In the genomic region with DNA sequence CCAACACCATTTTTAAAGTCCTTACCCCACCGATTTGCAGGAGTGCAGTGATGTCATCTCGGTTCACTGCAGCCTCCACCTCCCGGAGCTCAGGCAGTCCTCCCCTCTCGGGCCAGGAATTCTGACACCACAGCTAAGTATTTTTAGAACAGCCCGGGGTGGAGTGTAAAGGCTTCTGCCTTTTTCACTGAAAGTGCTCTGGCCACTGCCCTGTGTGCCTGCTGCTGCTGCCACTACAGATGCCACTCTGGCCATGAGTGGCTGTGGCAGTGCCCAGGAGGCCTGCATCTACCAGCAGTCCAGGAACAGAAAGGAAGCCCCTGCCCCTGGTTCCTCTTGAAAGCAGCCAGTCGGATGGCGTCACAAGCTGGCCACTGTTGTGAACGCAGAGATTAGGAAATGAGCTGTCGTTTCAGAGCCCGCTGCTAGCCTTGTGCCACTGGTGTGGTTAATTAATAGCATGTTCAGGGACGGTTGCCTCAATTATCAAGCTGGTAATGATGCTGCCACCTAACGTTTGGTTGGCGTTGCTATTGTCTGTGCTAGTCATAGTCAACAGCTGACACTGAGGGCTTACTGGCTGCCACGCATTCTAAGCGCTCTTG, we compare ENCODE assay signal across 8 cellular contexts. TPM values are rescaled to one million over a fixed set of nuclear protein-coding genes. Genes with fewer than 3 reads are reported as not detected.
DNase-seq lines count a peak whose midpoint lies in the region; ATAC-seq and TF ChIP-seq lines count a peak whose summit lies in the region.

No MANE protein-coding gene starts in this region.

- no peak for TF ChIP-seq EP300 in stomach (IDR thresholded peaks at IDR 0.05)

- peak overlapping the region in 3 of 5 donors; percentile 4 to 69 (median 62) for H3K27ac ChIP-seq in stomach

- ATAC-seq in GM18909 (IDR thresholded peaks at IDR 0.05; ENCODE audit: poor library complexity, unreplicated experiment) (peak; percentile 82), GM21528 (IDR thresholded peaks at IDR 0.05; ENCODE audit: low FRiP score, unreplicated experiment) (no peak)

- H3K27me3 Mint-ChIP-seq in MCF 10A (ENCODE audit: insufficient read depth, unreplicated experiment) (no peaks in the 10 kb centered on the region), endothelial cell (ENCODE audit: unreplicated experiment) (peaks cover 6% of the 10 kb centered on the region)

- DNase-seq in Ammon's horn (ENCODE audit: low spot score) (peak; percentile 94), NCI-H524 treated with DMSO at 0.1 percent for 48 hours (lab: John Stamatoyannopoulos, UW) (peak; percentile 65), MCF 10A (ENCODE audit: unreplicated experiment) (peak; percentile 58), kidney tubule cell (ENCODE audit: low spot score) (peak; percentile 87), stomach (peak; percentile 49), endothelial cell (ENCODE audit: low spot score) (no peak)

- 37 to 50% (median 41%) methylated on average over 12 to 15 of the region's 15 CpGs for WGBS in stomach, 5 donors

- peaks cover 35% of the 10 kb centered on the region for H3K36me3 Mint-ChIP-seq in MCF 10A (ENCODE audit: insufficient read depth, unreplicated experiment)
- H3K36me3 Mint-ChIP-seq in endothelial cell (ENCODE audit: low read depth, unreplicated experiment) = peaks cover 18% of the 10 kb centered on the region

- H3K27ac Mint-ChIP-seq in MCF 10A (ENCODE audit: low read depth, unreplicated experiment) = no peak overlapping the region
- H3K27ac Mint-ChIP-seq in endothelial cell (ENCODE audit: unreplicated experiment) = no peak overlapping the region

- BruUV-seq in MCF 10A (replicated peaks; lab: Mats Ljungman, UMichigan) = no TSS peak

- H3K4me1 ChIP-seq in stomach = peaks cover 0 to 30% (median 12%) of the 10 kb centered on the region in 4 donors

- intact Hi-C loops in MCF 10A (cut with micrococcal nuclease) = no loop called here
- intact Hi-C loops in stomach (cut with DNase I; ENCODE audit: low total_unique reads) = no loop called here

- H3K4me3 ChIP-seq in stomach = no peak overlapping the region

- TF ChIP-seq CTCF in MCF 10A (IDR thresholded peaks at IDR 0.05; ENCODE audit: unreplicated experiment) (no peak), stomach (IDR thresholded peaks at IDR 0.05) (no peak), endothelial cell (IDR thresholded peaks at IDR 0.05; ENCODE audit: unreplicated experiment) (no peak)

- no peak overlapping the region for H3K4me3 Mint-ChIP-seq in MCF 10A (ENCODE audit: unreplicated experiment)
- no peak overlapping the region for H3K4me3 Mint-ChIP-seq in endothelial cell (ENCODE audit: unreplicated experiment)

- H3K9me3 Mint-ChIP-seq in MCF 10A (ENCODE audit: unreplicated experiment) = no peaks in the 10 kb centered on the region
- no peaks in the 10 kb centered on the region for H3K9me3 Mint-ChIP-seq in endothelial cell (ENCODE audit: unreplicated experiment)

- CTCF ChIA-PET in MCF 10A (lab: Yijun Ruan, JAX) = interaction anchor here (0.6 to 6.7 kb wide), 11 partner anchors 11 to 211 kb away, joined by 3 to 67 read pairs (median 5); no protein-coding TSS in a partner anchor

- H3K27me3 ChIP-seq in stomach = no peaks in the 10 kb centered on the region

- TF ChIP-seq POLR2A in stomach (IDR thresholded peaks at IDR 0.05) = no peak

- peaks cover 11 to 34% (median 30%) of the 10 kb centered on the region in 4 donors for H3K36me3 ChIP-seq in stomach

- H3K4me1 Mint-ChIP-seq in MCF 10A (ENCODE audit: insufficient read depth, unreplicated experiment) (peaks cover 6% of the 10 kb centered on the region), endothelial cell (ENCODE audit: unreplicated experiment) (peaks cover 7% of the 10 kb centered on the region)

- POLR2A ChIA-PET in MCF 10A (lab: Yijun Ruan, JAX) = interaction anchor here (0.7 to 1.9 kb wide), 6 partner anchors 27 to 212 kb away, joined by 3 to 7 read pairs (median 3); a partner anchor contains a TSS

- peaks cover 0 to 12% (median 0%) of the 10 kb centered on the region in 4 donors for H3K9me3 ChIP-seq in stomach

RNA-seq across cellular contexts. Expression of a gene that starts 23.6 kb away (rescaled TPM):
- total RNA-seq in MCF 10A (2022) (52.6 and 55.1 TPM in 2 replicates), stomach (10 to 100 TPM; 33.5 to 72.4 (median 40.8) TPM), endothelial cell (ENCODE audit: unreplicated experiment) (33.0 TPM)
- 10 to 100 TPM; 19.5 to 42.5 (median 40.0) TPM for polyA plus RNA-seq in stomach
